17 cellular contexts compared by ENCODE assay signal in the genomic region with DNA sequence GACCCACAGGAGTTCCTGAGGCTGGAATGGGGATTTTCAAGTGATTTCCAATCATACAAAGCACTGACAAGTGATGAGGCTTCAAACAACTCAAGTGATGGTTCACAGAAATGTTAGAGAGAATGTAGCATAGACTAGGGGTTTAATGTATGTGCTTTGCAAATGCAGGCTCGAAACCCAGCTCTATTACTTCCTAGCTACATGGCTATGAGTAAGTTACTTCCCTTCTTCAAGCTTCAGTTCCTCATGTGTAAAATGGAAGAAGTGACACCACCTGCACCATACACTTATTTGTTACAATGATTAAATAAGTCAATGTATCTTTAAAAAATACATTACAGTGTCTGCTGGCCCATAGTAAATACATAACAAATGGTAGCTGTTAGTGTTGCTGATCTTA.
DNase-seq lines count a peak whose midpoint lies in the region; ATAC-seq and TF ChIP-seq lines count a peak whose summit lies in the region.
"Had no signal": no experiment of that assay in that cellular context is flagged by ENCODE, and none has a peak within 500 bp of the region (broad histone marks: within the 10 kb centered on the region; RNA-seq: fewer than 3 reads in every experiment).

No MANE protein-coding gene starts in this region.

- ATAC-seq in GM19395 (IDR thresholded peaks at IDR 0.05; ENCODE audit: unreplicated experiment) = peak; percentile 69
- peak; percentile 52 for ATAC-seq in HG03520 (IDR thresholded peaks at IDR 0.05; ENCODE audit: unreplicated experiment)
- peak; percentile 79 for ATAC-seq in stimulated activated memory B cell treated with anti-CD40 and anti-IgM and Interleukin-4, amounts not matched to agents 10 μg/mL and 1 μg/mL and 100 μg/mL, for 72 hours
- ATAC-seq: activated T-cell treated with anti-CD3 and anti-CD28 coated beads, Interleukin-2, amount 50 U/mL, for 4 hours had no signal

- no peaks in the 10 kb centered on the region for H3K9me3 Mint-ChIP-seq in stimulated activated memory B cell treated with anti-CD40 and anti-IgM and Interleukin-4, amounts not matched to agents 10 μg/mL and 1 μg/mL and 100 μg/mL, for 72 hours
- H3K9me3 Mint-ChIP-seq: activated naive CD8-positive, alpha-beta T cell treated with anti-CD3 and anti-CD28 coated beads for 36 hours; activated T-cell treated with anti-CD3 and anti-CD28 coated beads, Interleukin-2, amount 50 U/mL, for 4 hours; CD4-positive, CD25-positive, alpha-beta regulatory T cell had no signal

- no peak for TF ChIP-seq CTCF in GM13977 (IDR thresholded peaks at IDR 0.05; ENCODE audit: extremely low read depth, insufficient read depth, missing control alignments)

- no peaks in the 10 kb centered on the region for H3K36me3 Mint-ChIP-seq in stimulated activated memory B cell treated with anti-CD40 and anti-IgM and Interleukin-4, amounts not matched to agents 10 μg/mL and 1 μg/mL and 100 μg/mL, for 72 hours
- H3K36me3 Mint-ChIP-seq: activated naive CD8-positive, alpha-beta T cell treated with anti-CD3 and anti-CD28 coated beads for 36 hours; CD4-positive, CD25-positive, alpha-beta regulatory T cell had no signal

- DNase-seq in SKM-1 treated with dmso at 0.1 percent for 144 hours (lab: John Stamatoyannopoulos, UW; ENCODE audit: unreplicated experiment) (peak; percentile 39), AG08396 (ENCODE audit: low spot score) (no peak), COLO668 (lab: John Stamatoyannopoulos, UW; ENCODE audit: unreplicated experiment) (no peak), GM13977 (ENCODE audit: low spot score) (no peak)
- DNase-seq: activated CD4-positive, alpha-beta T cell treated with anti-CD3 and anti-CD28 coated beads for 4 hours; activated naive CD8-positive, alpha-beta T cell treated with anti-CD3 and anti-CD28 coated beads for 36 hours; activated T-cell treated with anti-CD3 and anti-CD28 coated beads, Interleukin-2, amount 50 U/mL, for 4 hours; CD4-positive, CD25-positive, alpha-beta regulatory T cell; effector CD8-positive, alpha-beta T cell; GM23248; left ventricle myocardium inferior; NCI-H1930; NCI-H524 treated with DMSO at 0.1 percent for 48 hours; stimulated activated CD4-positive, alpha-beta T cell treated with anti-CD3 and anti-CD28 coated beads, Interleukin-15, amount 100 ng/mL, for 24 hours had no signal

- H3K4me3 Mint-ChIP-seq in stimulated activated memory B cell treated with anti-CD40 and anti-IgM and Interleukin-4, amounts not matched to agents 10 μg/mL and 1 μg/mL and 100 μg/mL, for 72 hours = no peak overlapping the region
- H3K4me3 Mint-ChIP-seq: activated naive CD8-positive, alpha-beta T cell treated with anti-CD3 and anti-CD28 coated beads for 36 hours; activated T-cell treated with anti-CD3 and anti-CD28 coated beads, Interleukin-2, amount 50 U/mL, for 4 hours; CD4-positive, CD25-positive, alpha-beta regulatory T cell had no signal

- peaks cover 9% of the 10 kb centered on the region for H3K4me1 Mint-ChIP-seq in stimulated activated memory B cell treated with anti-CD40 and anti-IgM and Interleukin-4, amounts not matched to agents 10 μg/mL and 1 μg/mL and 100 μg/mL, for 72 hours
- H3K4me1 Mint-ChIP-seq: CD4-positive, CD25-positive, alpha-beta regulatory T cell had no signal

- no peaks in the 10 kb centered on the region for H3K27me3 Mint-ChIP-seq in stimulated activated memory B cell treated with anti-CD40 and anti-IgM and Interleukin-4, amounts not matched to agents 10 μg/mL and 1 μg/mL and 100 μg/mL, for 72 hours
- H3K27me3 Mint-ChIP-seq: activated naive CD8-positive, alpha-beta T cell treated with anti-CD3 and anti-CD28 coated beads for 36 hours had no signal

- in situ Hi-C loops in GM13977 (cut with MboI; ENCODE audit: low pct_unique_long_range_greater_than_20kb, low sequenced_read_pairs, unreplicated experiment) = no loop called here

- H3K27ac Mint-ChIP-seq in stimulated activated memory B cell treated with anti-CD40 and anti-IgM and Interleukin-4, amounts not matched to agents 10 μg/mL and 1 μg/mL and 100 μg/mL, for 72 hours = peak overlapping the region; percentile 63
- H3K27ac Mint-ChIP-seq: activated naive CD8-positive, alpha-beta T cell treated with anti-CD3 and anti-CD28 coated beads for 36 hours; CD4-positive, CD25-positive, alpha-beta regulatory T cell had no signal
